In genomic region chr14:102819176-102819628, GRCh38 we compare ENCODE assay signal across 8 cellular contexts. TPM values are rescaled to one million over a fixed set of nuclear protein-coding genes. Genes with fewer than 3 reads are reported as not detected.
DNase-seq lines count a peak whose midpoint lies in the region; ATAC-seq and TF ChIP-seq lines count a peak whose summit lies in the region.

No MANE protein-coding gene starts in this region.

- peak; percentile 12 for DNase-seq in HT-29 (ENCODE audit: low spot score)
- peak; percentile 44 for DNase-seq in activated CD8-positive, alpha-beta memory T cell treated with anti-CD3 and anti-CD28 coated beads, Interleukin-2, amount 50 U/mL, for 24 hours (ENCODE audit: extremely low read depth)
- no peak for DNase-seq in mesendoderm
- DNase-seq in UCSD-AML1 (lab: John Stamatoyannopoulos, UW; ENCODE audit: unreplicated experiment) = no peak
- no peak for DNase-seq in middle frontal gyrus (ENCODE audit: extremely low spot score, low spot score)
- DNase-seq in NCI-H446 treated with DMSO at 0.1 percent for 48 hours (lab: John Stamatoyannopoulos, UW) = no peak

- H3K9ac ChIP-seq in mesendoderm (ENCODE audit: low read length) = no peak overlapping the region

- H3K4ac ChIP-seq in mesendoderm (ENCODE audit: low read depth, low read length) = no peak overlapping the region

- peaks cover 18% of the 10 kb centered on the region for H4K20me1 ChIP-seq in DOHH2 (ENCODE audit: control insufficient read depth, insufficient read depth, low read depth, low read length)

- peak; percentile 72 for ATAC-seq in GM21390 (IDR thresholded peaks at IDR 0.05; ENCODE audit: unreplicated experiment)

- H3K79me1 ChIP-seq in mesendoderm (ENCODE audit: low read length) = no peaks in the 10 kb centered on the region

- H2BK120ac ChIP-seq in mesendoderm (ENCODE audit: low read depth, low read length) = no peak overlapping the region

- H3K27me3 ChIP-seq in DOHH2 (ENCODE audit: control insufficient read depth, low read length) = no peaks in the 10 kb centered on the region
- H3K27me3 ChIP-seq in mesendoderm (ENCODE audit: insufficient read depth, low read length, poor library complexity) = no peaks in the 10 kb centered on the region

- H3K27ac ChIP-seq in DOHH2 (ENCODE audit: low read depth, low read length) (no peak overlapping the region), mesendoderm (ENCODE audit: low read depth, low read length) (no peak overlapping the region)

- 0 out of 2 replicates have a peak, but pooled peaks cover 3% of the 10 kb centered on the region for H3F3A ChIP-seq in DOHH2 (ENCODE audit: control insufficient read depth, insufficient read depth)

- no peak overlapping the region for H2BK5ac ChIP-seq in mesendoderm (ENCODE audit: low read length)

- TF ChIP-seq CTCF in DOHH2 (IDR thresholded peaks at IDR 0.05; ENCODE audit: low read depth, low read length, poor library complexity, severe bottlenecking) = no peak

- WGBS in mesendoderm (ENCODE audit: extremely low coverage, insufficient coverage, low lambda C conversion rate) = no CpG with 5 or more reads among the region's 9 CpGs

- no peak overlapping the region for H2BK15ac ChIP-seq in mesendoderm (replicated peaks; ENCODE audit: low read depth)

- no peak overlapping the region for H4K8ac ChIP-seq in mesendoderm (ENCODE audit: low read depth, low read length)

- H3K4me3 ChIP-seq in DOHH2 (ENCODE audit: low read length) (0 out of 2 replicates have a peak overlapping the region, but pooled peaks have one; percentile 0), mesendoderm (ENCODE audit: low read length) (no peak overlapping the region)

- H3K36me3 ChIP-seq in DOHH2 (ENCODE audit: control insufficient read depth, low read length) (peaks cover 4% of the 10 kb centered on the region; the same call in 1 of the 2 replicates), mesendoderm (ENCODE audit: control insufficient read depth, insufficient read depth, low read length) (no peaks in the 10 kb centered on the region)

- H3K79me2 ChIP-seq in DOHH2 (ENCODE audit: control insufficient read depth, low read length) (peaks cover 88% of the 10 kb centered on the region), mesendoderm (ENCODE audit: control insufficient read depth, insufficient read depth, low read length) (peaks cover 2% of the 10 kb centered on the region)

- H3K18ac ChIP-seq in mesendoderm (ENCODE audit: low read length) = no peak overlapping the region

- no peaks in the 10 kb centered on the region for H3K9me3 ChIP-seq in DOHH2 (ENCODE audit: control insufficient read depth, insufficient read depth, low read length)

- no peak overlapping the region for H4K5ac ChIP-seq in mesendoderm (ENCODE audit: low read length)

- H3K4me1 ChIP-seq in DOHH2 (ENCODE audit: control insufficient read depth, low read length) (peaks cover 36% of the 10 kb centered on the region), mesendoderm (ENCODE audit: control insufficient read depth, low read depth, low read length) (peaks cover 2% of the 10 kb centered on the region)

- H3K4me2 ChIP-seq in DOHH2 (ENCODE audit: low read length) (peak overlapping the region; percentile 23), mesendoderm (ENCODE audit: low read length) (no peak overlapping the region)

- H3K23ac ChIP-seq in mesendoderm (ENCODE audit: low read length) = peak overlapping the region; percentile 48

- H2AK5ac ChIP-seq in mesendoderm (ENCODE audit: low read length) = no peak overlapping the region

- no peak overlapping the region for H3K56ac ChIP-seq in mesendoderm (ENCODE audit: low read length)

- no peaks in the 10 kb centered on the region for H3K9me2 ChIP-seq in DOHH2 (replicated peaks; ENCODE audit: control insufficient read depth, low read length)

RNA-seq across cellular contexts. Expression of gene TRAF3, which starts 42.0 kb away (rescaled TPM):
- total RNA-seq in HT-29 (2014; rRNA removed; shearing (Covaris generic)) = 8.7 and 13.5 TPM in 2 replicates
- polyA plus RNA-seq in mesendoderm (2013, experiment 1 of 2) = 5.2 TPM
- polyA plus RNA-seq in mesendoderm (2013, experiment 2 of 2) = 5.6 TPM

Comparison
In these comparisons a context has a peak if more than half of its experiments do, and no peak if none do; other contexts are left out.
1. DNase-seq: peak in HT-29 (single experiment) and activated CD8-positive, alpha-beta memory T cell treated with anti-CD3 and anti-CD28 coated beads, Interleukin-2, amount 50 U/mL, for 24 hours (single experiment); none in mesendoderm (single experiment), UCSD-AML1 (single experiment), middle frontal gyrus (single experiment) and NCI-H446 treated with DMSO at 0.1 percent for 48 hours (single experiment).